In genomic region chr1:6026095-6026809, GRCh38 we compare ENCODE assay signal across 1 cellular context.
TF ChIP-seq lines count a peak whose summit lies in the region.

No MANE protein-coding gene starts in this region.

TF ChIP-seq in HepG2, 621 proteins besides CTCF, POLR2A, EP300 and RAD21 (continued from another document and continues in another):
- TF ChIP-seq ZBTB43 (CRISPR knock-in tag; conservative IDR thresholded peaks at IDR 0.05) (peak; percentile 83), PRDM15 (CRISPR knock-in tag; IDR thresholded peaks at IDR 0.05) (no peak), ZNF691 (CRISPR knock-in tag; IDR thresholded peaks at IDR 0.05; ENCODE audit: borderline replicate concordance, low read depth) (peak; percentile 63; the same call in 1 of the 2 replicates), ZNF282 (IDR thresholded peaks at IDR 0.05; ENCODE audit: partially characterized antibody) (no peak), ZBTB39 (CRISPR knock-in tag; IDR thresholded peaks at IDR 0.05) (no peak), AKNA (CRISPR knock-in tag; IDR thresholded peaks at IDR 0.05; ENCODE audit: borderline replicate concordance) (no peak), REST (IDR thresholded peaks at IDR 0.05; ENCODE audit: borderline replicate concordance in 1 of 2, low read depth in 1 of 2, low read length in 2 of 2) (no peak), CENPX (CRISPR knock-in tag; IDR thresholded peaks at IDR 0.05) (no peak), NFATC3 (CRISPR knock-in tag; IDR thresholded peaks at IDR 0.05) (no peak), ZNF644 (CRISPR knock-in tag; IDR thresholded peaks at IDR 0.05; ENCODE audit: low read depth) (peak; percentile 8; the same call in 1 of the 2 replicates), ATRX (CRISPR knock-in tag; IDR thresholded peaks at IDR 0.05; ENCODE audit: borderline replicate concordance) (no peak), MLLT10 (CRISPR knock-in tag; IDR thresholded peaks at IDR 0.05) (no peak), BHLHE40 (IDR thresholded peaks at IDR 0.05; ENCODE audit: low read length) (peak; percentile 77), ZNF512 (CRISPR knock-in tag; IDR thresholded peaks at IDR 0.05) (no peak), ZNF414 (CRISPR knock-in tag; IDR thresholded peaks at IDR 0.05) (no peak), RERE (CRISPR knock-in tag; IDR thresholded peaks at IDR 0.05; ENCODE audit: low read depth) (0 out of 2 replicates have a peak, but pooled peaks have one; percentile 33), ZHX1 (CRISPR knock-in tag; IDR thresholded peaks at IDR 0.05; ENCODE audit: low read depth) (no peak; the same call in 1 of the 2 replicates)
